Comparison of ENCODE assay signal across 18 cellular contexts in genomic region chr10:119533473-119533872, GRCh38. TPM values are rescaled to one million over a fixed set of nuclear protein-coding genes. Genes with fewer than 3 reads are reported as not detected.
DNase-seq lines count a peak whose midpoint lies in the region; ATAC-seq and TF ChIP-seq lines count a peak whose summit lies in the region.
"Had no signal": no experiment of that assay in that cellular context is flagged by ENCODE, and none has a peak within 500 bp of the region (broad histone marks: within the 10 kb centered on the region; RNA-seq: fewer than 3 reads in every experiment).

No MANE protein-coding gene starts in this region.

- H3K4me3 ChIP-seq in mesenchymal stem cell (ENCODE audit: insufficient read depth in 1 of 2, low read depth in 1 of 2, low read length in 2 of 2) (no peak overlapping the region), Peyer's patch (no peak overlapping the region)
- H3K4me3 ChIP-seq: PC-9 had no signal

- no peak overlapping the region for H2BK120ac ChIP-seq in mesenchymal stem cell (ENCODE audit: low read depth, low read length)

- H3K79me1 ChIP-seq in mesenchymal stem cell (replicated peaks; ENCODE audit: low read length, poor library complexity, severe bottlenecking), result peaks cover 23% of the 10 kb centered on the region

- no peak for TF ChIP-seq POLR2A in Peyer's patch (IDR thresholded peaks at IDR 0.05)

- H3K23ac ChIP-seq in mesenchymal stem cell (ENCODE audit: low read length in 2 of 2), result no peak overlapping the region

- H3K4me2 ChIP-seq in mesenchymal stem cell (ENCODE audit: low read length, poor library complexity, severe bottlenecking), result no peak overlapping the region
- H3K4me2 ChIP-seq: KMS-11, PC-9 had no signal

- H3K27ac Mint-ChIP-seq in activated CD4-positive, alpha-beta T cell treated with anti-CD3 and anti-CD28 coated beads for 36 hours, result peak overlapping the region; percentile 67
- H3K27ac Mint-ChIP-seq in activated CD4-positive, alpha-beta T cell treated with anti-CD3 and anti-CD28 coated beads, Interleukin-2, amount 10 ng/mL, durations not matched to agents 24 days and 14 days, result no peak overlapping the region
- H3K27ac Mint-ChIP-seq in CD4-positive, alpha-beta T cell, result peak overlapping the region; percentile 67
- peak overlapping the region; percentile 72 for H3K27ac Mint-ChIP-seq in activated naive CD8-positive, alpha-beta T cell treated with anti-CD3 and anti-CD28 coated beads for 36 hours

- peaks cover 45% of the 10 kb centered on the region for H3K36me3 Mint-ChIP-seq in activated CD4-positive, alpha-beta T cell treated with anti-CD3 and anti-CD28 coated beads for 36 hours (ENCODE audit: low read depth)
- peaks cover 37% of the 10 kb centered on the region for H3K36me3 Mint-ChIP-seq in activated CD4-positive, alpha-beta T cell treated with anti-CD3 and anti-CD28 coated beads, Interleukin-2, amount 10 ng/mL, durations not matched to agents 24 days and 14 days (ENCODE audit: low read depth)
- peaks cover 49% of the 10 kb centered on the region for H3K36me3 Mint-ChIP-seq in CD4-positive, alpha-beta T cell (ENCODE audit: low read depth)
- H3K36me3 Mint-ChIP-seq in activated naive CD8-positive, alpha-beta T cell treated with anti-CD3 and anti-CD28 coated beads for 36 hours, result peaks cover 72% of the 10 kb centered on the region

- no peak overlapping the region for H2BK12ac ChIP-seq in mesenchymal stem cell (ENCODE audit: low read length in 2 of 2)

- no peak overlapping the region for H2AK5ac ChIP-seq in mesenchymal stem cell (ENCODE audit: low read length, severe bottlenecking)

- no peaks in the 10 kb centered on the region for H3K27me3 ChIP-seq in CD4-positive, alpha-beta T cell (ENCODE audit: control insufficient read depth, insufficient read depth, low read length)
- H3K27me3 ChIP-seq in mesenchymal stem cell (ENCODE audit: control insufficient read depth in 1 of 2, insufficient read depth in 1 of 2, low read length in 2 of 2), result no peaks in the 10 kb centered on the region
- no peaks in the 10 kb centered on the region for H3K27me3 ChIP-seq in Peyer's patch
- H3K27me3 ChIP-seq: BE2C had no signal

- no peak overlapping the region for H2BK15ac ChIP-seq in mesenchymal stem cell (ENCODE audit: low read depth, poor library complexity, severe bottlenecking)

- H3K4me3 Mint-ChIP-seq in activated CD4-positive, alpha-beta T cell treated with anti-CD3 and anti-CD28 coated beads for 36 hours, result no peak overlapping the region
- no peak overlapping the region for H3K4me3 Mint-ChIP-seq in activated CD4-positive, alpha-beta T cell treated with anti-CD3 and anti-CD28 coated beads, Interleukin-2, amount 10 ng/mL, durations not matched to agents 24 days and 14 days
- H3K4me3 Mint-ChIP-seq in CD4-positive, alpha-beta T cell, result no peak overlapping the region
- peak overlapping the region; percentile 37 for H3K4me3 Mint-ChIP-seq in activated naive CD8-positive, alpha-beta T cell treated with anti-CD3 and anti-CD28 coated beads for 36 hours
- H3K4me3 Mint-ChIP-seq: CD4-positive, alpha-beta memory T cell had no signal

- WGBS in mesenchymal stem cell, result 77% methylated on average over 1 of the region's 2 CpGs

- H2AFZ ChIP-seq in mesenchymal stem cell (ENCODE audit: low read depth, low read length), result no peak overlapping the region
- H2AFZ ChIP-seq: PC-9 had no signal

- DNase-seq in activated CD4-positive, alpha-beta T cell treated with anti-CD3 and anti-CD28 coated beads for 36 hours, result no peak
- no peak for DNase-seq in activated CD4-positive, alpha-beta T cell treated with anti-CD3 and anti-CD28 coated beads, Interleukin-2, amount 10 ng/mL, durations not matched to agents 24 days and 14 days
- DNase-seq in CD4-positive, alpha-beta T cell, result no peak
- no peak for DNase-seq in activated naive CD8-positive, alpha-beta T cell treated with anti-CD3 and anti-CD28 coated beads for 36 hours
- DNase-seq in mesenchymal stem cell, result peak; percentile 35
- no peak for DNase-seq in NK-92 treated with Interleukin-12 subunit alpha and Interleukin-12 subunit beta, amount 100 ng/mL, for 24 hours (lab: John Stamatoyannopoulos, UW)
- DNase-seq in Peyer's patch, result no peak
- DNase-seq: BE2C; CD4-positive, alpha-beta memory T cell; DMS79; HCEC 1CT; NCI-H1436; NCI-H2029 treated with DMSO at 0.1 percent for 48 hours; NCI-H748 treated with DMSO at 0.1 percent for 48 hours had no signal

- no peak overlapping the region for H3K4ac ChIP-seq in mesenchymal stem cell (ENCODE audit: low read depth in 1 of 2, low read length in 2 of 2)

- H3K27me3 Mint-ChIP-seq in activated CD4-positive, alpha-beta T cell treated with anti-CD3 and anti-CD28 coated beads for 36 hours, result no peaks in the 10 kb centered on the region
- no peaks in the 10 kb centered on the region for H3K27me3 Mint-ChIP-seq in activated CD4-positive, alpha-beta T cell treated with anti-CD3 and anti-CD28 coated beads, Interleukin-2, amount 10 ng/mL, durations not matched to agents 24 days and 14 days
- no peaks in the 10 kb centered on the region for H3K27me3 Mint-ChIP-seq in CD4-positive, alpha-beta T cell
- H3K27me3 Mint-ChIP-seq in activated naive CD8-positive, alpha-beta T cell treated with anti-CD3 and anti-CD28 coated beads for 36 hours, result no peaks in the 10 kb centered on the region
- H3K27me3 Mint-ChIP-seq: CD4-positive, alpha-beta memory T cell had no signal

- H3K4me1 ChIP-seq in mesenchymal stem cell (ENCODE audit: control insufficient read depth, insufficient read depth, low read depth, low read length), result peaks cover 7% of the 10 kb centered on the region
- peaks cover 0 to 35% (median 2%) of the 10 kb centered on the region in 4 donors for H3K4me1 ChIP-seq in Peyer's patch

- H3K27ac ChIP-seq in CD4-positive, alpha-beta T cell (ENCODE audit: low read depth, low read length), result no peak overlapping the region
- no peak overlapping the region for H3K27ac ChIP-seq in mesenchymal stem cell (ENCODE audit: low read length, poor library complexity, severe bottlenecking)
- no peak overlapping the region for H3K27ac ChIP-seq in Peyer's patch
- H3K27ac ChIP-seq: 22Rv1, KMS-11, PC-9 had no signal

- no peak for ATAC-seq in activated CD4-positive, alpha-beta T cell treated with anti-CD3 and anti-CD28 coated beads for 36 hours
- ATAC-seq in CD4-positive, alpha-beta T cell (ENCODE audit: poor library complexity), result no peak
- no peak for ATAC-seq in HG03097 (IDR thresholded peaks at IDR 0.05; ENCODE audit: low FRiP score, unreplicated experiment)

- no peak overlapping the region for H4K8ac ChIP-seq in mesenchymal stem cell (ENCODE audit: low read length)

- H3K36me3 ChIP-seq in mesenchymal stem cell (ENCODE audit: control insufficient read depth in 1 of 2, insufficient read depth in 2 of 2, low read depth in 1 of 2, low read length in 2 of 2) (peaks cover 0 to 4% of the 10 kb centered on the region in 2 experiments), Peyer's patch (no peaks in the 10 kb centered on the region)
- H3K36me3 ChIP-seq: BE2C had no signal

- intact Hi-C loops in activated CD4-positive, alpha-beta T cell treated with anti-CD3 and anti-CD28 coated beads for 36 hours (cut with DNase I, micrococcal nuclease), result no loop called here
- intact Hi-C loops in activated CD4-positive, alpha-beta T cell treated with anti-CD3 and anti-CD28 coated beads, Interleukin-2, amount 10 ng/mL, durations not matched to agents 24 days and 14 days (cut with micrococcal nuclease), result loop anchor here (10.0 kb wide), 1 partner anchor 191 kb away; the partner anchor contains the start of gene INPP5F
- intact Hi-C loops in CD4-positive, alpha-beta T cell (cut with DNase I, micrococcal nuclease), result no loop called here

- no peak overlapping the region for H3K9ac ChIP-seq in mesenchymal stem cell (ENCODE audit: low read length)
- H3K9ac ChIP-seq: KMS-11 had no signal

- H2BK5ac ChIP-seq in mesenchymal stem cell (ENCODE audit: low read depth, low read length, poor library complexity, severe bottlenecking), result no peak overlapping the region

- no peak overlapping the region for H3K18ac ChIP-seq in mesenchymal stem cell (ENCODE audit: low read depth in 1 of 2, low read length in 2 of 2)

- POLR2A ChIA-PET in activated CD4-positive, alpha-beta T cell treated with anti-CD3 and anti-CD28 coated beads for 36 hours (lab: Charles Lee), result no interaction called here
- POLR2A ChIA-PET in CD4-positive, alpha-beta T cell (lab: Charles Lee), result interaction anchor here (0.7 to 13.4 kb wide), 3 partner anchors 8 to 230 kb away, joined by 3 to 138 read pairs (median 38); partner anchors contain the start of gene RGS10

- no peaks in the 10 kb centered on the region for H3K9me3 Mint-ChIP-seq in activated CD4-positive, alpha-beta T cell treated with anti-CD3 and anti-CD28 coated beads for 36 hours (ENCODE audit: low read depth)
- no peaks in the 10 kb centered on the region for H3K9me3 Mint-ChIP-seq in activated CD4-positive, alpha-beta T cell treated with anti-CD3 and anti-CD28 coated beads, Interleukin-2, amount 10 ng/mL, durations not matched to agents 24 days and 14 days
- H3K9me3 Mint-ChIP-seq in CD4-positive, alpha-beta T cell, result no peaks in the 10 kb centered on the region
- H3K9me3 Mint-ChIP-seq in activated naive CD8-positive, alpha-beta T cell treated with anti-CD3 and anti-CD28 coated beads for 36 hours, result no peaks in the 10 kb centered on the region

- peaks cover 83% of the 10 kb centered on the region for H3K4me1 Mint-ChIP-seq in activated CD4-positive, alpha-beta T cell treated with anti-CD3 and anti-CD28 coated beads for 36 hours
- peaks cover 55% of the 10 kb centered on the region for H3K4me1 Mint-ChIP-seq in activated CD4-positive, alpha-beta T cell treated with anti-CD3 and anti-CD28 coated beads, Interleukin-2, amount 10 ng/mL, durations not matched to agents 24 days and 14 days
- peaks cover 77% of the 10 kb centered on the region for H3K4me1 Mint-ChIP-seq in CD4-positive, alpha-beta T cell (ENCODE audit: low read depth)
- peaks cover 80% of the 10 kb centered on the region for H3K4me1 Mint-ChIP-seq in activated naive CD8-positive, alpha-beta T cell treated with anti-CD3 and anti-CD28 coated beads for 36 hours

- H3K14ac ChIP-seq in mesenchymal stem cell (ENCODE audit: low read length in 2 of 2), result no peak overlapping the region

- CTCF ChIA-PET in activated CD4-positive, alpha-beta T cell treated with anti-CD3 and anti-CD28 coated beads for 36 hours (lab: Charles Lee), result interaction anchor here (0.6 to 2.5 kb wide), 7 partner anchors 10 to 327 kb away, joined by 3 to 12 read pairs (median 3); no protein-coding TSS in a partner anchor
- CTCF ChIA-PET in CD4-positive, alpha-beta T cell (lab: Charles Lee), result interaction anchor here (1.0 to 1.3 kb wide), 2 partner anchors 34 to 88 kb away, joined by 3 to 4 read pairs; no protein-coding TSS in a partner anchor

- TF ChIP-seq CTCF in CD4-positive, alpha-beta T cell (IDR thresholded peaks at IDR 0.05), result no peak
- TF ChIP-seq CTCF in Peyer's patch (IDR thresholded peaks at IDR 0.05), result no peak

- H4K91ac ChIP-seq in mesenchymal stem cell (ENCODE audit: low read length), result no peak overlapping the region

- H3K9me3 ChIP-seq in CD4-positive, alpha-beta T cell (ENCODE audit: control insufficient read depth, low read length), result no peaks in the 10 kb centered on the region
- H3K9me3 ChIP-seq in mesenchymal stem cell (ENCODE audit: control insufficient read depth, low read length) (no peaks in the 10 kb centered on the region), Peyer's patch (no peaks in the 10 kb centered on the region)
- H3K9me3 ChIP-seq: BE2C had no signal

RNA-seq across cellular contexts. Expression of gene RGS10, which starts 9.0 kb away (rescaled TPM):
- total RNA-seq in activated CD4-positive, alpha-beta T cell treated with anti-CD3 and anti-CD28 coated beads for 36 hours, result 100 to 1,000 TPM; 186 to 191 TPM
- total RNA-seq in activated CD4-positive, alpha-beta T cell treated with anti-CD3 and anti-CD28 coated beads, Interleukin-2, amount 10 ng/mL, durations not matched to agents 24 days and 14 days, result 137 TPM in 2 replicates
- 100 to 1,000 TPM; 132 to 134 TPM for total RNA-seq in CD4-positive, alpha-beta T cell
- total RNA-seq in activated naive CD8-positive, alpha-beta T cell treated with anti-CD3 and anti-CD28 coated beads for 36 hours, result 100 to 1,000 TPM; 273 to 294 TPM
- 310 TPM for polyA plus RNA-seq in mesenchymal stem cell (2013, experiment 1 of 2)
- polyA plus RNA-seq in mesenchymal stem cell (2013, experiment 2 of 2), result 307 TPM
- 10 to 100 TPM in 2 of 4 donors, 1 to 10 TPM in 2; 3.9 to 63.5 (median 13.2) TPM for total RNA-seq in Peyer's patch
